In the genomic region with DNA sequence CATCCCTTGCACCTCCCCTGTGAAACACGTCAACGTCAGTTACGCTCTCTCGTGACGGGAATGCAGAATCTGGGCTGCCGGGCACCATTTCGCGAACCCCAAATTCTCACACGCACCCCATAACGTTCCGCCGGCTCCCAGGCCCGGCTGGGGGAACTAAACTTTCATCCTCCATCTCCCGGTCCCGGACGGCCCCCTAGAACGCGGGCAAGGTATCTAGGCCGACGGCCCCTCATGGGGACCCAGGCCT, we compare ENCODE assay signal across 2 cellular contexts.
TF ChIP-seq lines count a peak whose summit lies in the region.

No MANE protein-coding gene starts in this region.

TF ChIP-seq in IMR-90, 13 proteins besides CTCF, POLR2A, EP300 and RAD21:
- TF ChIP-seq BHLHE40 (IDR thresholded peaks at IDR 0.05; ENCODE audit: low read depth, low read length): 0 out of 2 replicates have a peak, but pooled peaks have one; percentile 4
- no peak for TF ChIP-seq RFX5 (IDR thresholded peaks at IDR 0.05; ENCODE audit: low read depth, low read length)

TF ChIP-seq in liver, 16 proteins besides CTCF, POLR2A, EP300 and RAD21:
- TF ChIP-seq SP1 (IDR thresholded peaks at IDR 0.05) (no peak), TAF1 (conservative IDR thresholded peaks at IDR 0.05) (no peak), EGR1 (IDR thresholded peaks at IDR 0.05; ENCODE audit: low read depth in 2 of 2) (no peak), YY1 (IDR thresholded peaks at IDR 0.05) (no peak), FOXA2 (IDR thresholded peaks at IDR 0.05) (no peak), HNF4G (IDR thresholded peaks at IDR 0.05) (no peak), FOXA1 (IDR thresholded peaks at IDR 0.05) (no peak)
- TF ChIP-seq, protein P1, sequence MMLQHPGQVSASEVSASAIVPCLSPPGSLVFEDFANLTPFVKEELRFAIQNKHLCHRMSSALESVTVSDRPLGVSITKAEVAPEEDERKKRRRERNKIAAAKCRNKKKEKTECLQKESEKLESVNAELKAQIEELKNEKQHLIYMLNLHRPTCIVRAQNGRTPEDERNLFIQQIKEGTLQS (IDR thresholded peaks at IDR 0.05): no peak
- TF ChIP-seq, protein P2, sequence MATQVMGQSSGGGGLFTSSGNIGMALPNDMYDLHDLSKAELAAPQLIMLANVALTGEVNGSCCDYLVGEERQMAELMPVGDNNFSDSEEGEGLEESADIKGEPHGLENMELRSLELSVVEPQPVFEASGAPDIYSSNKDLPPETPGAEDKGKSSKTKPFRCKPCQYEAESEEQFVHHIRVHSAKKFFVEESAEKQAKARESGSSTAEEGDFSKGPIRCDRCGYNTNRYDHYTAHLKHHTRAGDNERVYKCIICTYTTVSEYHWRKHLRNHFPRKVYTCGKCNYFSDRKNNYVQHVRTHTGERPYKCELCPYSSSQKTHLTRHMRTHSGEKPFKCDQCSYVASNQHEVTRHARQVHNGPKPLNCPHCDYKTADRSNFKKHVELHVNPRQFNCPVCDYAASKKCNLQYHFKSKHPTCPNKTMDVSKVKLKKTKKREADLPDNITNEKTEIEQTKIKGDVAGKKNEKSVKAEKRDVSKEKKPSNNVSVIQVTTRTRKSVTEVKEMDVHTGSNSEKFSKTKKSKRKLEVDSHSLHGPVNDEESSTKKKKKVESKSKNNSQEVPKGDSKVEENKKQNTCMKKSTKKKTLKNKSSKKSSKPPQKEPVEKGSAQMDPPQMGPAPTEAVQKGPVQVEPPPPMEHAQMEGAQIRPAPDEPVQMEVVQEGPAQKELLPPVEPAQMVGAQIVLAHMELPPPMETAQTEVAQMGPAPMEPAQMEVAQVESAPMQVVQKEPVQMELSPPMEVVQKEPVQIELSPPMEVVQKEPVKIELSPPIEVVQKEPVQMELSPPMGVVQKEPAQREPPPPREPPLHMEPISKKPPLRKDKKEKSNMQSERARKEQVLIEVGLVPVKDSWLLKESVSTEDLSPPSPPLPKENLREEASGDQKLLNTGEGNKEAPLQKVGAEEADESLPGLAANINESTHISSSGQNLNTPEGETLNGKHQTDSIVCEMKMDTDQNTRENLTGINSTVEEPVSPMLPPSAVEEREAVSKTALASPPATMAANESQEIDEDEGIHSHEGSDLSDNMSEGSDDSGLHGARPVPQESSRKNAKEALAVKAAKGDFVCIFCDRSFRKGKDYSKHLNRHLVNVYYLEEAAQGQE (IDR thresholded peaks at IDR 0.05): peak; percentile 16
